In the genomic region with DNA sequence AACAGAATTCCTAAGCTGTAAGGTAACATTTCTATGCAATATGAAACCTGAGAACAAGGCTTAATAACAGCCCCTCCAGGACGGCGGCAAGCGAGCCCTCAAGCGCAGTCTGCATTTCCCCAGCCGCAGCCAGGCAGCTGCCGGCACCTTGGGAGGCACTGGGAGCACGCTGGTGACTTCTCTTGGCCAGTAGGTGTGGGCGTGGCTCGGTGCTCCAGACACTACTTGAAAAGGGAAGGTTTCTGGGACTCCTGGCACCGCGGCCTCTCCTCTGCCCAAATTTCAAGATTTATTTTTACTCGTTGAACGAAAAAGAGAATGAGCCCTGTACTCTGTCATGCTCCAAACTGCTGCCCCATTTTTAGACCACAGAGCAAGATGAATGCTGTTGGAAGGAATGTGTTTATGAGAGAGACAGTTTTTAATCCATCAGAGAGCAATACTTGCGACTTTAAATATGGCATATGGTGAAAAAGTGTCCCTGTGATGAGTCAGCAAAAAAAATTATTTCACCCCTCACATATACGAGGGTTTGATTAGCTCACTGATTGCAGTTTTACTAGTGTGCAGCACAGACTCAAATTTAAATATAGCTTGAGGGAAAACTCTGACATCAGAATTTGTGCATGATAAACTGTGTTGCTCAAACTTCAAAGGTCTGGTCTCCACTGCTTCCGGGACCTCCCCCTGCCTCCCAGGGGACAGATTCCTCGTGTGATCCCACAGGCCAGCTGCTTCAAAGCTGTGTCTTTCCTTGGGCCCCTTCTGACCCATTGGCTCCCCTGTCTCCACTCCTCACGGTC, we compare ENCODE assay signal across 10 cellular contexts.
DNase-seq lines count a peak whose midpoint lies in the region; ATAC-seq and TF ChIP-seq lines count a peak whose summit lies in the region.
"Had no signal": no experiment of that assay in that cellular context is flagged by ENCODE, and none has a peak within 500 bp of the region (broad histone marks: within the 10 kb centered on the region; RNA-seq: fewer than 3 reads in every experiment).

No MANE protein-coding gene starts in this region.

- POLR2A ChIA-PET in activated naive CD8-positive, alpha-beta T cell treated with anti-CD3 and anti-CD28 coated beads, Interleukin-2, amount 10 ng/mL, durations not matched to agents 7 days and 5 days (lab: Charles Lee): no interaction called here

- no peaks in the 10 kb centered on the region for H3K4me1 ChIP-seq in mucosa of descending colon (ENCODE audit: low read depth)

- peak overlapping the region in 35 of 59 donors; percentile 9 to 77 (median 43) for H3K27ac ChIP-seq in dorsolateral prefrontal cortex

- intact Hi-C loops in dorsolateral prefrontal cortex (cut with DNase I): no loop called here
- intact Hi-C loops in mucosa of descending colon (cut with DNase I, micrococcal nuclease): no loop called here
- intact Hi-C loops in activated T-helper 1 cell treated with anti-CD3 and anti-CD28 coated beads, Interleukin-12 subunit alpha, Interleukin-12 subunit beta, Interleukin-2, Interleukin-4 antibody, amounts not matched to agents 30 ng/mL and 10 ng/mL and 1 ng/mL, durations not matched to agents 14 hours and 24 hours and 36 hours (cut with micrococcal nuclease): no loop called here

- H3K27me3 ChIP-seq in dorsolateral prefrontal cortex: no peaks in the 10 kb centered on the region

- no peak overlapping the region for H3K27ac Mint-ChIP-seq in activated naive CD8-positive, alpha-beta T cell treated with anti-CD3 and anti-CD28 coated beads, Interleukin-2, amount 10 ng/mL, durations not matched to agents 7 days and 5 days
- no peak overlapping the region for H3K27ac Mint-ChIP-seq in activated naive CD8-positive, alpha-beta T cell treated with anti-CD3 and anti-CD28 coated beads, Interleukin-2, amount 50 U/mL, for 24 hours
- no peak overlapping the region for H3K27ac Mint-ChIP-seq in activated T-helper 1 cell treated with anti-CD3 and anti-CD28 coated beads, Interleukin-12 subunit alpha, Interleukin-12 subunit beta, Interleukin-2, Interleukin-4 antibody, amounts not matched to agents 30 ng/mL and 10 ng/mL and 1 ng/mL, durations not matched to agents 14 hours and 24 hours and 36 hours
- H3K27ac Mint-ChIP-seq: CD4-positive, alpha-beta memory T cell had no signal

- peaks cover 2% of the 10 kb centered on the region for H3K4me1 Mint-ChIP-seq in activated naive CD8-positive, alpha-beta T cell treated with anti-CD3 and anti-CD28 coated beads, Interleukin-2, amount 10 ng/mL, durations not matched to agents 7 days and 5 days
- H3K4me1 Mint-ChIP-seq in activated naive CD8-positive, alpha-beta T cell treated with anti-CD3 and anti-CD28 coated beads, Interleukin-2, amount 50 U/mL, for 24 hours: peaks cover 2% of the 10 kb centered on the region
- H3K4me1 Mint-ChIP-seq in activated T-helper 1 cell treated with anti-CD3 and anti-CD28 coated beads, Interleukin-12 subunit alpha, Interleukin-12 subunit beta, Interleukin-2, Interleukin-4 antibody, amounts not matched to agents 30 ng/mL and 10 ng/mL and 1 ng/mL, durations not matched to agents 14 hours and 24 hours and 36 hours (ENCODE audit: low read depth): peaks cover 5% of the 10 kb centered on the region

- peaks cover 44% of the 10 kb centered on the region for H3K27me3 Mint-ChIP-seq in activated naive CD8-positive, alpha-beta T cell treated with anti-CD3 and anti-CD28 coated beads, Interleukin-2, amount 10 ng/mL, durations not matched to agents 7 days and 5 days
- peaks cover 37% of the 10 kb centered on the region for H3K27me3 Mint-ChIP-seq in activated naive CD8-positive, alpha-beta T cell treated with anti-CD3 and anti-CD28 coated beads, Interleukin-2, amount 50 U/mL, for 24 hours
- H3K27me3 Mint-ChIP-seq in activated T-helper 1 cell treated with anti-CD3 and anti-CD28 coated beads, Interleukin-12 subunit alpha, Interleukin-12 subunit beta, Interleukin-2, Interleukin-4 antibody, amounts not matched to agents 30 ng/mL and 10 ng/mL and 1 ng/mL, durations not matched to agents 14 hours and 24 hours and 36 hours (ENCODE audit: insufficient read depth): peaks cover 18% of the 10 kb centered on the region

- H3K4me3 ChIP-seq in dorsolateral prefrontal cortex (peak overlapping the region in 4 of 59 donors; percentile 0 to 35 (median 20)), mucosa of descending colon (no peak overlapping the region)

- H3K9me3 Mint-ChIP-seq in activated naive CD8-positive, alpha-beta T cell treated with anti-CD3 and anti-CD28 coated beads, Interleukin-2, amount 10 ng/mL, durations not matched to agents 7 days and 5 days: peaks cover 4% of the 10 kb centered on the region
- H3K9me3 Mint-ChIP-seq in activated naive CD8-positive, alpha-beta T cell treated with anti-CD3 and anti-CD28 coated beads, Interleukin-2, amount 50 U/mL, for 24 hours: peaks cover 3% of the 10 kb centered on the region
- peaks cover 8% of the 10 kb centered on the region for H3K9me3 Mint-ChIP-seq in activated T-helper 1 cell treated with anti-CD3 and anti-CD28 coated beads, Interleukin-12 subunit alpha, Interleukin-12 subunit beta, Interleukin-2, Interleukin-4 antibody, amounts not matched to agents 30 ng/mL and 10 ng/mL and 1 ng/mL, durations not matched to agents 14 hours and 24 hours and 36 hours

- no peaks in the 10 kb centered on the region for H3K36me3 Mint-ChIP-seq in activated naive CD8-positive, alpha-beta T cell treated with anti-CD3 and anti-CD28 coated beads, Interleukin-2, amount 10 ng/mL, durations not matched to agents 7 days and 5 days
- H3K36me3 Mint-ChIP-seq in activated naive CD8-positive, alpha-beta T cell treated with anti-CD3 and anti-CD28 coated beads, Interleukin-2, amount 50 U/mL, for 24 hours (ENCODE audit: low read depth): no peaks in the 10 kb centered on the region
- H3K36me3 Mint-ChIP-seq in activated T-helper 1 cell treated with anti-CD3 and anti-CD28 coated beads, Interleukin-12 subunit alpha, Interleukin-12 subunit beta, Interleukin-2, Interleukin-4 antibody, amounts not matched to agents 30 ng/mL and 10 ng/mL and 1 ng/mL, durations not matched to agents 14 hours and 24 hours and 36 hours (ENCODE audit: low read depth): no peaks in the 10 kb centered on the region
- H3K36me3 Mint-ChIP-seq: CD4-positive, alpha-beta memory T cell had no signal

- H3K4me3 Mint-ChIP-seq in activated naive CD8-positive, alpha-beta T cell treated with anti-CD3 and anti-CD28 coated beads, Interleukin-2, amount 10 ng/mL, durations not matched to agents 7 days and 5 days: peak overlapping the region; percentile 25
- no peak overlapping the region for H3K4me3 Mint-ChIP-seq in activated naive CD8-positive, alpha-beta T cell treated with anti-CD3 and anti-CD28 coated beads, Interleukin-2, amount 50 U/mL, for 24 hours
- no peak overlapping the region for H3K4me3 Mint-ChIP-seq in activated T-helper 1 cell treated with anti-CD3 and anti-CD28 coated beads, Interleukin-12 subunit alpha, Interleukin-12 subunit beta, Interleukin-2, Interleukin-4 antibody, amounts not matched to agents 30 ng/mL and 10 ng/mL and 1 ng/mL, durations not matched to agents 14 hours and 24 hours and 36 hours

- TF ChIP-seq CTCF in dorsolateral prefrontal cortex (IDR thresholded peaks at IDR 0.05 in 54 of 56, conservative IDR thresholded peaks at IDR 0.05 in 2 of 56; ENCODE audit: low read depth in 1 of 56, partially characterized antibody in 56 of 56): no peak
- TF ChIP-seq CTCF in mucosa of descending colon (IDR thresholded peaks at IDR 0.05): no peak

- no peaks in the 10 kb centered on the region for H3K9me3 ChIP-seq in mucosa of descending colon

- no peak for ATAC-seq in activated naive CD8-positive, alpha-beta T cell treated with anti-CD3 and anti-CD28 coated beads, Interleukin-2, amount 10 ng/mL, durations not matched to agents 7 days and 5 days (ENCODE audit: low read depth)
- ATAC-seq in activated naive CD8-positive, alpha-beta T cell treated with anti-CD3 and anti-CD28 coated beads, Interleukin-2, amount 50 U/mL, for 24 hours: no peak
- peak; percentile 51 for ATAC-seq in mucosa of descending colon
- no peak for ATAC-seq in GM19328 (IDR thresholded peaks at IDR 0.05; ENCODE audit: unreplicated experiment)

- H3K36me3 ChIP-seq in mucosa of descending colon (ENCODE audit: low read depth): no peaks in the 10 kb centered on the region

- no peak for DNase-seq in activated naive CD8-positive, alpha-beta T cell treated with anti-CD3 and anti-CD28 coated beads, Interleukin-2, amount 10 ng/mL, durations not matched to agents 7 days and 5 days
- DNase-seq in activated naive CD8-positive, alpha-beta T cell treated with anti-CD3 and anti-CD28 coated beads, Interleukin-2, amount 50 U/mL, for 24 hours: no peak
- DNase-seq in dorsolateral prefrontal cortex (no peak), mucosa of descending colon (peak in 2 of 3 donors; percentile 25 to 34), SKM-1 treated with dmso at 0.1 percent for 144 hours (lab: John Stamatoyannopoulos, UW; ENCODE audit: unreplicated experiment) (no peak)
- DNase-seq in activated T-cell treated with anti-CD3 and anti-CD28 coated beads, Interleukin-2, amount 50 U/mL, for 48 hours: no peak
- no peak for DNase-seq in activated T-helper 1 cell treated with anti-CD3 and anti-CD28 coated beads, Interleukin-12 subunit alpha, Interleukin-12 subunit beta, Interleukin-2, Interleukin-4 antibody, amounts not matched to agents 30 ng/mL and 10 ng/mL and 1 ng/mL, durations not matched to agents 14 hours and 24 hours and 36 hours (ENCODE audit: low spot score)
- DNase-seq: CD4-positive, alpha-beta memory T cell; T-helper 2 cell had no signal

Comparison
In these comparisons a context has a peak if more than half of its experiments do, and no peak if none do; other contexts are left out.
1. DNase-seq: peak in mucosa of descending colon (2 of 3); none in activated naive CD8-positive, alpha-beta T cell treated with anti-CD3 and anti-CD28 coated beads, Interleukin-2, amount 10 ng/mL, durations not matched to agents 7 days and 5 days (single experiment), activated naive CD8-positive, alpha-beta T cell treated with anti-CD3 and anti-CD28 coated beads, Interleukin-2, amount 50 U/mL, for 24 hours (single experiment), dorsolateral prefrontal cortex (0 of 10), activated T-cell treated with anti-CD3 and anti-CD28 coated beads, Interleukin-2, amount 50 U/mL, for 48 hours (0 of 2), activated T-helper 1 cell treated with anti-CD3 and anti-CD28 coated beads, Interleukin-12 subunit alpha, Interleukin-12 subunit beta, Interleukin-2, Interleukin-4 antibody, amounts not matched to agents 30 ng/mL and 10 ng/mL and 1 ng/mL, durations not matched to agents 14 hours and 24 hours and 36 hours (single experiment) and SKM-1 treated with dmso at 0.1 percent for 144 hours (single experiment).